Comparison of ENCODE assay signal across 1 cellular context in genomic region chrX:86047174-86047991, GRCh38.
A peak's percentile ranks its signal among the peaks of the same experiment; 100 is the strongest.
TF ChIP-seq lines count a peak whose summit lies in the region.

CHM (minus strand) TSS chrX:86047558; CDS start chrX:86047532, 26 bp downstream.

TF ChIP-seq in HepG2, 621 proteins besides CTCF, POLR2A, EP300 and RAD21 (continued from another document and continues in another):
- TF ChIP-seq ARID4A (CRISPR knock-in tag; IDR thresholded peaks at IDR 0.05; ENCODE audit: borderline replicate concordance) (no peak; the same call in 1 of the 2 replicates), ATF5 (CRISPR knock-in tag; IDR thresholded peaks at IDR 0.05; ENCODE audit: low read depth) (no peak), ATF4 (CRISPR knock-in tag; IDR thresholded peaks at IDR 0.05) (no peak), ATRX (CRISPR knock-in tag; IDR thresholded peaks at IDR 0.05; ENCODE audit: borderline replicate concordance) (no peak), NR0B2 (CRISPR knock-in tag; IDR thresholded peaks at IDR 0.05) (no peak), ZNF629 (CRISPR knock-in tag; conservative IDR thresholded peaks at IDR 0.05) (no peak), ZNF670 (CRISPR knock-in tag; IDR thresholded peaks at IDR 0.05; ENCODE audit: borderline replicate concordance) (no peak), FOXP1 (IDR thresholded peaks at IDR 0.05) (no peak), FOXP1 (CRISPR knock-in tag; IDR thresholded peaks at IDR 0.05) (no peak), ZIK1 (CRISPR knock-in tag; IDR thresholded peaks at IDR 0.05; ENCODE audit: borderline replicate concordance, low read depth) (no peak), LBX2 (CRISPR knock-in tag; IDR thresholded peaks at IDR 0.05; ENCODE audit: borderline replicate concordance) (no peak), SAFB2 (CRISPR knock-in tag; IDR thresholded peaks at IDR 0.05; ENCODE audit: borderline replicate concordance, low read depth) (no peak), STAG1 (CRISPR knock-in tag; IDR thresholded peaks at IDR 0.05) (no peak), PHF8 (CRISPR knock-in tag; IDR thresholded peaks at IDR 0.05) (peak; percentile 63), REL (CRISPR knock-in tag; conservative IDR thresholded peaks at IDR 0.05) (no peak), RELA (CRISPR knock-in tag; IDR thresholded peaks at IDR 0.05) (no peak), ARID3A (IDR thresholded peaks at IDR 0.05; ENCODE audit: low read depth, low read length) (no peak), ZNF292 (CRISPR knock-in tag; IDR thresholded peaks at IDR 0.05; ENCODE audit: borderline replicate concordance, low read depth) (no peak), RFX1 (IDR thresholded peaks at IDR 0.05) (no peak), ZNF121 (CRISPR knock-in tag; IDR thresholded peaks at IDR 0.05) (no peak), ZNF576 (CRISPR knock-in tag; IDR thresholded peaks at IDR 0.05) (no peak), FOXP4 (CRISPR knock-in tag; IDR thresholded peaks at IDR 0.05) (0 out of 2 replicates have a peak, but pooled peaks have one; percentile 14), SPEN (CRISPR knock-in tag; IDR thresholded peaks at IDR 0.05; ENCODE audit: low read depth) (no peak), ZNF770 (CRISPR knock-in tag; IDR thresholded peaks at IDR 0.05) (no peak), KDM1A (CRISPR knock-in tag; IDR thresholded peaks at IDR 0.05) (no peak), CBX5 (CRISPR knock-in tag; IDR thresholded peaks at IDR 0.05; ENCODE audit: borderline replicate concordance) (no peak; the same call in 1 of the 2 replicates), FOSL2 (CRISPR knock-in tag; IDR thresholded peaks at IDR 0.05) (no peak), ZNF275 (CRISPR knock-in tag; IDR thresholded peaks at IDR 0.05; ENCODE audit: borderline replicate concordance) (no peak), POGZ (CRISPR knock-in tag; IDR thresholded peaks at IDR 0.05) (no peak; the same call in 1 of the 2 replicates), ARNT (IDR thresholded peaks at IDR 0.05) (no peak), PRDM10 (CRISPR knock-in tag; IDR thresholded peaks at IDR 0.05; ENCODE audit: low read depth) (no peak), THRA (CRISPR knock-in tag; IDR thresholded peaks at IDR 0.05; ENCODE audit: borderline replicate concordance) (no peak), FOXK2 (IDR thresholded peaks at IDR 0.05) (no peak), ZFYVE20 (CRISPR knock-in tag; IDR thresholded peaks at IDR 0.05; ENCODE audit: borderline replicate concordance, low read depth) (no peak), GPBP1L1 (CRISPR knock-in tag; IDR thresholded peaks at IDR 0.05) (no peak)
